In the genomic region with DNA sequence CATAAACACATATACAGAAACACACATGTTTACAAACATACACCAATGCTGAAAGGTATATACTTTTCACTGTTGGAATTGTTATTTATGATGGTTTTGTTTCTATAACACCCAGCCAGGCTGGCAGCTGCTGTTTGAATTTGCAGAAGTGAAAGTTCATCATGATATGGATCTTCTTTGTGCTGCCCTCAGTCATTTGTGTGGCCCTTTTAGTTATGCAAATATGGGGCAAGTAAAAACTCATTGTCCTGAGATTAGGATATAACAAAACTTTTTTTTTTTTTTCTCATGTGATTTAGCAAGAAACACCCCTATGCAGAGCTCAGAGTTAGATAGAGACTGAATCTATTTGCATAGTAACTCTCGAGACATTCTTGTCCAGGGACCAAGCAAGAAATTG, we compare ENCODE assay signal across 11 cellular contexts.
A peak's percentile ranks its signal among the peaks of the same experiment; 100 is the strongest.
DNase-seq lines count a peak whose midpoint lies in the region; ATAC-seq lines count a peak whose summit lies in the region.
"Had no signal": no experiment of that assay in that cellular context is flagged by ENCODE, and none has a peak within 500 bp of the region (broad histone marks: within the 10 kb centered on the region; RNA-seq: fewer than 3 reads in every experiment).

No MANE protein-coding gene starts in this region.

- no peaks in the 10 kb centered on the region for H3K27me3 Mint-ChIP-seq in activated CD4-positive, alpha-beta T cell treated with anti-CD3 and anti-CD28 coated beads, Interleukin-2, amount 10 ng/mL, durations not matched to agents 24 days and 14 days
- H3K27me3 Mint-ChIP-seq in natural killer cell treated with Interleukin-12 subunit alpha and Interleukin-12 subunit beta and Interleukin-15 and Interleukin-18, amount 100 ng/mL, for 72 hours = no peaks in the 10 kb centered on the region

- intact Hi-C loops in activated CD4-positive, alpha-beta T cell treated with anti-CD3 and anti-CD28 coated beads, Interleukin-2, amount 10 ng/mL, durations not matched to agents 24 days and 14 days (cut with micrococcal nuclease) = no loop called here

- peak; percentile 75 for ATAC-seq in GM18873 (IDR thresholded peaks at IDR 0.05; ENCODE audit: low FRiP score, unreplicated experiment)
- ATAC-seq in GM21737 (IDR thresholded peaks at IDR 0.05; ENCODE audit: unreplicated experiment) = peak; percentile 87
- ATAC-seq in HG03175 (IDR thresholded peaks at IDR 0.05; ENCODE audit: unreplicated experiment) = peak; percentile 96
- ATAC-seq in natural killer cell treated with Interleukin-12 subunit alpha and Interleukin-12 subunit beta and Interleukin-15 and Interleukin-18, amount 100 ng/mL, for 72 hours = no peak
- ATAC-seq: K562 had no signal

- no peaks in the 10 kb centered on the region for H3K36me3 Mint-ChIP-seq in activated CD4-positive, alpha-beta T cell treated with anti-CD3 and anti-CD28 coated beads, Interleukin-2, amount 10 ng/mL, durations not matched to agents 24 days and 14 days (ENCODE audit: low read depth)
- no peaks in the 10 kb centered on the region for H3K36me3 Mint-ChIP-seq in natural killer cell treated with Interleukin-12 subunit alpha and Interleukin-12 subunit beta and Interleukin-15 and Interleukin-18, amount 100 ng/mL, for 72 hours

- no peaks in the 10 kb centered on the region for H3K9me3 Mint-ChIP-seq in activated CD4-positive, alpha-beta T cell treated with anti-CD3 and anti-CD28 coated beads, Interleukin-2, amount 10 ng/mL, durations not matched to agents 24 days and 14 days
- H3K9me3 Mint-ChIP-seq in natural killer cell treated with Interleukin-12 subunit alpha and Interleukin-12 subunit beta and Interleukin-15 and Interleukin-18, amount 100 ng/mL, for 72 hours = peaks cover 5% of the 10 kb centered on the region

- peak; percentile 25 for DNase-seq in OCI-M1 (lab: John Stamatoyannopoulos, UW)
- DNase-seq in stimulated activated CD4-positive, alpha-beta T cell treated with anti-CD3 and anti-CD28 coated beads, Interleukin-15, amount 100 ng/mL, for 24 hours = no peak
- DNase-seq in activated CD4-positive, alpha-beta T cell treated with anti-CD3 and anti-CD28 coated beads, Interleukin-2, amount 10 ng/mL, durations not matched to agents 24 days and 14 days = no peak
- no peak for DNase-seq in natural killer cell treated with Interleukin-12 subunit alpha and Interleukin-12 subunit beta and Interleukin-15 and Interleukin-18, amount 100 ng/mL, for 72 hours (ENCODE audit: low spot score)
- DNase-seq in activated T-cell treated with anti-CD3 and anti-CD28 coated beads, Interleukin-2, amount 50 U/mL, for 48 hours = no peak
- DNase-seq: effector memory CD4-positive, alpha-beta T cell; hypothalamus had no signal

- no peaks in the 10 kb centered on the region for H3K4me1 Mint-ChIP-seq in activated CD4-positive, alpha-beta T cell treated with anti-CD3 and anti-CD28 coated beads, Interleukin-2, amount 10 ng/mL, durations not matched to agents 24 days and 14 days
- no peaks in the 10 kb centered on the region for H3K4me1 Mint-ChIP-seq in natural killer cell treated with Interleukin-12 subunit alpha and Interleukin-12 subunit beta and Interleukin-15 and Interleukin-18, amount 100 ng/mL, for 72 hours (ENCODE audit: low read depth in 2 of 2)

- H3K27ac Mint-ChIP-seq in activated CD4-positive, alpha-beta T cell treated with anti-CD3 and anti-CD28 coated beads, Interleukin-2, amount 10 ng/mL, durations not matched to agents 24 days and 14 days = no peak overlapping the region
- H3K27ac Mint-ChIP-seq in natural killer cell treated with Interleukin-12 subunit alpha and Interleukin-12 subunit beta and Interleukin-15 and Interleukin-18, amount 100 ng/mL, for 72 hours = no peak overlapping the region

- H3K4me3 Mint-ChIP-seq in activated CD4-positive, alpha-beta T cell treated with anti-CD3 and anti-CD28 coated beads, Interleukin-2, amount 10 ng/mL, durations not matched to agents 24 days and 14 days = no peak overlapping the region
- H3K4me3 Mint-ChIP-seq in natural killer cell treated with Interleukin-12 subunit alpha and Interleukin-12 subunit beta and Interleukin-15 and Interleukin-18, amount 100 ng/mL, for 72 hours = no peak overlapping the region

Comparison
In these comparisons a context has a peak if more than half of its experiments do, and no peak if none do; other contexts are left out.
1. ATAC-seq: peak in GM18873 (single experiment), GM21737 (single experiment) and HG03175 (single experiment); none in natural killer cell treated with Interleukin-12 subunit alpha and Interleukin-12 subunit beta and Interleukin-15 and Interleukin-18, amount 100 ng/mL, for 72 hours (0 of 2).